Comparison of ENCODE assay signal across 21 cellular contexts in the genomic region with DNA sequence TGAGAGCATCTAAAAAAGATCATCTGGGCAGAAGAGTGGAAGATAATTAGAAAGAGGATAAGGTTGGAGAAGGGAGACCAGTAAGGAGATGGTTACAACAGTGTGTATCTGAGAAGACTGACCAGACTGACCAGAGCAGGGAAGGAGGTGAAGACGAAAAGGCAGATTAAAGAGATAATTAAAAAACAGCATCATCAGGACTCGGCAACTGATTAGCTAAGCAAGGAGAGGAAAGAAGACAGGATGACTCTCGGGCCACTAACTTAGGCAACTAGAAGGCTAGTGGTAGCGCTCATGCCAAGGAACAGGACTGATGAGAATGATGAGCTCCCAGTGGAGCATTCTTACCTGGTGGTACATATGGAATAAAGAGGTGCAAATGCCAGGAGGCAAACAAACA. TPM values are rescaled to one million over a fixed set of nuclear protein-coding genes. Genes with fewer than 3 reads are reported as not detected.
DNase-seq lines count a peak whose midpoint lies in the region; ATAC-seq, FAIRE-seq and TF ChIP-seq lines count a peak whose summit lies in the region.
"Had no signal": no experiment of that assay in that cellular context is flagged by ENCODE, and none has a peak within 500 bp of the region (broad histone marks: within the 10 kb centered on the region; RNA-seq: fewer than 3 reads in every experiment).

No MANE protein-coding gene starts in this region.

- no peak overlapping the region for H3K4me3 Mint-ChIP-seq in endodermal cell
- H3K4me3 Mint-ChIP-seq: CD14-positive monocyte; CD8-positive, alpha-beta T cell; H9 had no signal

- H3K36me3 Mint-ChIP-seq in endodermal cell (ENCODE audit: low read depth) = peaks cover 44% of the 10 kb centered on the region

- H3K4me2 ChIP-seq in HepG2 (ENCODE audit: low read depth, low read length) = peak overlapping the region; percentile 49
- H3K4me2 ChIP-seq in PC-3 (ENCODE audit: low read length) = peak overlapping the region; percentile 13; the same call in 1 of the 2 replicates
- H3K4me2 ChIP-seq: A549, BLaER1 had no signal

- ATAC-seq in HepG2 = no peak
- no peak for ATAC-seq in right lobe of liver
- ATAC-seq in PC-3 = no peak
- ATAC-seq in pancreas = no peak
- ATAC-seq: A549; CD8-positive, alpha-beta T cell; K562 had no signal

- no peak for TF ChIP-seq RAD21 in HepG2 (CRISPR knock-in tag; IDR thresholded peaks at IDR 0.05)

- no peaks in the 10 kb centered on the region for H3K9me3 ChIP-seq in HepG2 (ENCODE audit: low read length)
- H3K9me3 ChIP-seq in right lobe of liver = no peaks in the 10 kb centered on the region
- no peaks in the 10 kb centered on the region for H3K9me3 ChIP-seq in PC-3 (ENCODE audit: low read length)
- H3K9me3 ChIP-seq in endodermal cell (ENCODE audit: control insufficient read depth, low read length) = no peaks in the 10 kb centered on the region
- no peaks in the 10 kb centered on the region for H3K9me3 ChIP-seq in transverse colon
- H3K9me3 ChIP-seq in small intestine (ENCODE audit: control insufficient read depth, low read depth) = no peaks in the 10 kb centered on the region
- no peaks in the 10 kb centered on the region for H3K9me3 ChIP-seq in pancreas
- H3K9me3 ChIP-seq: A549, BLaER1 had no signal

- H2AFZ ChIP-seq in HepG2 (ENCODE audit: low read length) (no peak overlapping the region), PC-3 (ENCODE audit: low read length) (no peak overlapping the region)

- DNase-seq in HepG2 (ENCODE audit: low spot score) (no peak), right lobe of liver (no peak), PC-3 (no peak), endodermal cell (no peak), transverse colon (no peak), KG1 (lab: John Stamatoyannopoulos, UW) (no peak), small intestine (no peak), pancreas (no peak)
- DNase-seq: Calu3; CD8-positive, alpha-beta T cell; DMS 273 treated with DMSO at 0.1 percent for 48 hours; GF-D8; H9; IMR-90 had no signal

- TF ChIP-seq POLR2A in HepG2 (IDR thresholded peaks at IDR 0.05; ENCODE audit: insufficient read depth in 1 of 2, low read depth in 2 of 2, low read length in 2 of 2) (no peak), right lobe of liver (IDR thresholded peaks at IDR 0.05) (no peak), transverse colon (IDR thresholded peaks at IDR 0.05) (no peak)

- no peak for TF ChIP-seq CTCF in HepG2 (CRISPR knock-in tag; IDR thresholded peaks at IDR 0.05)
- TF ChIP-seq CTCF in right lobe of liver (IDR thresholded peaks at IDR 0.05) = no peak
- no peak for TF ChIP-seq CTCF in PC-3 (conservative IDR thresholded peaks at IDR 0.05; ENCODE audit: low read depth, low read length)
- no peak for TF ChIP-seq CTCF in endodermal cell (conservative IDR thresholded peaks at IDR 0.05)
- TF ChIP-seq CTCF in transverse colon (IDR thresholded peaks at IDR 0.05) = no peak
- TF ChIP-seq CTCF in pancreas (IDR thresholded peaks at IDR 0.05) = no peak

- H3K9me2 ChIP-seq in PC-3 (replicated peaks; ENCODE audit: low read length) = no peaks in the 10 kb centered on the region

- H3K79me2 ChIP-seq in HepG2 (ENCODE audit: insufficient read depth, low read length) = peaks cover 41% of the 10 kb centered on the region
- peaks cover 29% of the 10 kb centered on the region for H3K79me2 ChIP-seq in PC-3 (ENCODE audit: low read length)

- H3K4me1 ChIP-seq in HepG2 (ENCODE audit: insufficient read depth, low read length) = peaks cover 50% of the 10 kb centered on the region
- peaks cover 0 to 13% (median 6%) of the 10 kb centered on the region in 4 donors for H3K4me1 ChIP-seq in right lobe of liver
- H3K4me1 ChIP-seq in PC-3 (ENCODE audit: insufficient read depth, low read length) = peaks cover 19% of the 10 kb centered on the region
- no peaks in the 10 kb centered on the region for H3K4me1 ChIP-seq in endodermal cell (ENCODE audit: control insufficient read depth, insufficient read depth, low read length)
- peaks cover 8 to 54% (median 32%) of the 10 kb centered on the region in 4 donors for H3K4me1 ChIP-seq in transverse colon
- peaks cover 0 to 4% of the 10 kb centered on the region in 2 donors for H3K4me1 ChIP-seq in small intestine (ENCODE audit: control insufficient read depth in 2 of 2, insufficient read depth in 1 of 2, low read depth in 1 of 2, low read length in 1 of 2)
- peaks cover 0 to 10% (median 6%) of the 10 kb centered on the region in 3 donors for H3K4me1 ChIP-seq in pancreas

- in situ Hi-C loops in HepG2 (cut with HindIII; ENCODE audit: extremely low pct_ligation_motif_present, low pct_unique_long_range_greater_than_20kb) (no loop called here), transverse colon (cut with MboI; ENCODE audit: low pct_ligation_motif_present in 1 of 4, low pct_unique_long_range_greater_than_20kb in 1 of 4, low sequenced_read_pairs in 3 of 4) (no loop called here)

- H3K9ac ChIP-seq in HepG2 (ENCODE audit: insufficient read depth, low read depth, low read length) (no peak overlapping the region), PC-3 (ENCODE audit: low read length) (no peak overlapping the region), endodermal cell (ENCODE audit: extremely low read depth, low read length, poor library complexity, severe bottlenecking) (no peak overlapping the region)
- H3K9ac ChIP-seq: BLaER1 had no signal

- H3K27me3 Mint-ChIP-seq in endodermal cell (ENCODE audit: insufficient read depth) = no peaks in the 10 kb centered on the region

- 92% methylated on average over 4 of the region's 4 CpGs for WGBS in HepG2 (ENCODE audit: low lambda C conversion rate)
- WGBS in right lobe of liver (ENCODE audit: insufficient coverage, low coverage, low lambda C conversion rate, missing lambda C conversion rate) = 95% methylated on average over 4 of the region's 4 CpGs
- WGBS in endodermal cell (ENCODE audit: insufficient coverage in 1 of 2, insufficient read length in 1 of 2), 2 experiments = 94% methylated on average over 3 to 4 of the region's 4 CpGs
- WGBS in transverse colon (ENCODE audit: low coverage in 1 of 2), 2 donors = 73 to 86% methylated on average over 2 to 4 of the region's 4 CpGs
- WGBS in small intestine, 3 donors = 80 to 92% (median 82%) methylated on average over 4 of the region's 4 CpGs
- WGBS in pancreas, 2 donors = 91 to 94% methylated on average over 4 of the region's 4 CpGs

- BruUV-seq in HepG2 (replicated peaks; lab: Mats Ljungman, UMichigan) (no TSS peak), PC-3 (replicated peaks; lab: Mats Ljungman, UMichigan) (no TSS peak)

- CTCF ChIA-PET in HepG2 (lab: Yijun Ruan, JAX; ENCODE audit: low intra/inter-chr PET ratio, low total read pairs) (no interaction called here), PC-3 (lab: Charles Lee) (interaction anchor here (0.6 kb wide), 1 partner anchor 912 kb away, joined by 3 read pairs; no protein-coding TSS in a partner anchor)

- H3K4me1 Mint-ChIP-seq in endodermal cell = peaks cover 6% of the 10 kb centered on the region

- H4K20me1 ChIP-seq in HepG2 (ENCODE audit: insufficient read depth, low read length) (no peaks in the 10 kb centered on the region; the same call in 1 of the 2 replicates), PC-3 (ENCODE audit: low read length) (no peaks in the 10 kb centered on the region)

- TF ChIP-seq EP300 in HepG2 (IDR thresholded peaks at IDR 0.05; ENCODE audit: low read depth in 2 of 2, low read length in 2 of 2) = no peak
- TF ChIP-seq EP300 in HepG2 (CRISPR knock-in tag; IDR thresholded peaks at IDR 0.05; ENCODE audit: borderline replicate concordance) = no peak
- TF ChIP-seq EP300 in transverse colon (IDR thresholded peaks at IDR 0.05; ENCODE audit: low read depth) = no peak

- intact Hi-C loops in HepG2 (cut with micrococcal nuclease; ENCODE audit: unreplicated experiment) (no loop called here), right lobe of liver (cut with DNase I) (no loop called here), PC-3 (cut with micrococcal nuclease) (no loop called here), transverse colon (cut with DNase I; ENCODE audit: low total_unique reads) (no loop called here), pancreas (cut with DNase I) (no loop called here)

- H3K27me3 ChIP-seq in HepG2 (ENCODE audit: control insufficient read depth in 1 of 2, insufficient read depth in 2 of 2, low read length in 2 of 2) (no peaks in the 10 kb centered on the region), right lobe of liver (no peaks in the 10 kb centered on the region), PC-3 (ENCODE audit: low read length) (no peaks in the 10 kb centered on the region), endodermal cell (ENCODE audit: control insufficient read depth, insufficient read depth, low read length, poor library complexity, severe bottlenecking) (no peaks in the 10 kb centered on the region), transverse colon (no peaks in the 10 kb centered on the region), small intestine (ENCODE audit: control insufficient read depth in 2 of 2, insufficient read depth in 2 of 2, low read length in 2 of 2) (no peaks in the 10 kb centered on the region), pancreas (no peaks in the 10 kb centered on the region)
- H3K27me3 ChIP-seq: BLaER1 had no signal

- no peaks in the 10 kb centered on the region for H3F3A ChIP-seq in PC-3 (ENCODE audit: low read length, unreplicated experiment)

- POLR2A ChIA-PET in HepG2 (lab: Yijun Ruan, JAX) = interaction anchor here (1.4 kb wide), 1 partner anchor 27 kb away, joined by 4 read pairs; no protein-coding TSS in a partner anchor
- POLR2A ChIA-PET in PC-3 (lab: Charles Lee; ENCODE audit: unreplicated experiment) = no interaction called here

- no peaks in the 10 kb centered on the region for H3K9me3 Mint-ChIP-seq in endodermal cell
- H3K9me3 Mint-ChIP-seq: CD8-positive, alpha-beta T cell; H9 had no signal

- H3K4me3 ChIP-seq in HepG2 (replicated peaks in 1 of 3; ENCODE audit: insufficient read depth in 1 of 3, low read depth in 2 of 3, low read length in 3 of 3) (no peak overlapping the region; a peak in 1 of 6 replicates), right lobe of liver (no peak overlapping the region), PC-3 (ENCODE audit: low read length) (no peak overlapping the region), endodermal cell (ENCODE audit: low read length) (peak overlapping the region; percentile 37), transverse colon (no peak overlapping the region), small intestine (ENCODE audit: low read depth in 1 of 2, low read length in 2 of 2) (no peak overlapping the region), pancreas (no peak overlapping the region)
- H3K4me3 ChIP-seq: A549, BLaER1, K562 had no signal

- no peak overlapping the region for H3K27ac ChIP-seq in HepG2 (ENCODE audit: extremely low read length, insufficient read depth, low read length)
- H3K27ac ChIP-seq in right lobe of liver = no peak overlapping the region
- H3K27ac ChIP-seq in PC-3 (ENCODE audit: low read length) = no peak overlapping the region
- H3K27ac ChIP-seq in endodermal cell (ENCODE audit: low read depth, low read length) = no peak overlapping the region
- H3K27ac ChIP-seq in transverse colon = peak overlapping the region; percentile 17 to 59 (median 45)
- H3K27ac ChIP-seq in small intestine (ENCODE audit: low read depth in 1 of 2, low read length in 1 of 2) = peak overlapping the region in 1 of 2 donors; percentile 39
- H3K27ac ChIP-seq in pancreas = no peak overlapping the region
- H3K27ac ChIP-seq: 22Rv1, A549, BLaER1, HL-60 had no signal

- H3K36me3 ChIP-seq in HepG2 (replicated peaks in 1 of 2; ENCODE audit: control insufficient read depth in 1 of 2, insufficient read depth in 2 of 2, low read length in 2 of 2) = peaks cover 8 to 49% of the 10 kb centered on the region in 2 experiments; a peak in 4 of 5 replicates
- peaks cover 0 to 49% (median 0%) of the 10 kb centered on the region in 4 donors for H3K36me3 ChIP-seq in right lobe of liver
- H3K36me3 ChIP-seq in PC-3 (ENCODE audit: low read depth, low read length) = peaks cover 17% of the 10 kb centered on the region
- peaks cover 61% of the 10 kb centered on the region for H3K36me3 ChIP-seq in endodermal cell (ENCODE audit: control insufficient read depth, insufficient read depth, low read length)
- peaks cover 0 to 24% (median 11%) of the 10 kb centered on the region in 4 donors for H3K36me3 ChIP-seq in transverse colon
- peaks cover 0 to 8% of the 10 kb centered on the region in 2 donors for H3K36me3 ChIP-seq in small intestine (ENCODE audit: control insufficient read depth in 2 of 2, insufficient read depth in 2 of 2, low read length in 2 of 2)
- peaks cover 0 to 25% (median 6%) of the 10 kb centered on the region in 3 donors for H3K36me3 ChIP-seq in pancreas

- no peak overlapping the region for H3K27ac Mint-ChIP-seq in endodermal cell
- H3K27ac Mint-ChIP-seq: CD14-positive monocyte; CD8-positive, alpha-beta T cell; H9 had no signal

- FAIRE-seq in HepG2 (lab: Jason Lieb, UNC) (no peak), small intestine (lab: Jason Lieb, UNC) (no peak), pancreas (lab: Jason Lieb, UNC) (no peak)
- FAIRE-seq: A549, H1, K562 had no signal

RNA-seq across cellular contexts. Expression of a gene that starts 3.9 kb away (rescaled TPM):
- 73.0 and 105 TPM in 2 replicates for total RNA-seq in HepG2 (2016; rRNA removed; fragmentation: Illumina TruSeq; extraction: Trizol)
- total RNA-seq in HepG2 (2016; cell fraction: cytosol; rRNA removed; fragmentation: Illumina TruSeq; extraction: Trizol; ENCODE audit: low read depth) = 20.7 and 28.7 TPM in 2 replicates
- 75.9 and 117 TPM in 2 replicates for total RNA-seq in HepG2 (2016; cell fraction: insoluble cytoplasmic fraction; rRNA removed; fragmentation: Illumina TruSeq; extraction: Trizol)
- 40.3 and 46.0 TPM in 2 replicates for total RNA-seq in HepG2 (2016; cell fraction: membrane; rRNA removed; fragmentation: Illumina TruSeq; extraction: Trizol)
- 53.9 and 58.5 TPM in 2 replicates for total RNA-seq in HepG2 (2016; cell fraction: nucleus; rRNA removed; fragmentation: Illumina TruSeq; extraction: Trizol)
- polyA plus RNA-seq in HepG2 (2011; rRNA removed) = 29.5 and 34.7 TPM in 2 replicates
- polyA plus RNA-seq in HepG2 (2011; cell fraction: cytosol; rRNA removed) = 33.1 and 35.4 TPM in 2 replicates
- 17.2 and 19.6 TPM in 2 replicates for polyA plus RNA-seq in HepG2 (2011; cell fraction: nucleus; rRNA removed)
- 66.2 and 93.3 TPM in 2 replicates for polyA plus RNA-seq in HepG2 (2012)
- polyA plus RNA-seq in HepG2 (2016; cell fraction: cytosol; fragmentation: Illumina TruSeq; extraction: Trizol; ENCODE audit: low read depth) = 25.6 and 27.5 TPM in 2 replicates
- 124 and 129 TPM in 2 replicates for polyA plus RNA-seq in HepG2 (2016; cell fraction: insoluble cytoplasmic fraction; fragmentation: Illumina TruSeq; extraction: Trizol; ENCODE audit: low read depth)
- 42.1 and 46.7 TPM in 2 replicates for polyA plus RNA-seq in HepG2 (2016; cell fraction: membrane; fragmentation: Illumina TruSeq; extraction: Trizol; ENCODE audit: low read depth)
- 66.9 and 70.6 TPM in 2 replicates for polyA plus RNA-seq in HepG2 (2016; cell fraction: nucleus; fragmentation: Illumina TruSeq; extraction: Trizol; ENCODE audit: insufficient read depth, low read depth)
- 14.6 and 22.5 TPM in 2 replicates for polyA minus RNA-seq in HepG2 (2011; rRNA and poly(A)+ RNA removed; ENCODE audit: low replicate concordance)
- 9.6 and 17.9 TPM in 2 replicates for polyA minus RNA-seq in HepG2 (2011; cell fraction: cytosol; rRNA and poly(A)+ RNA removed)
- polyA minus RNA-seq in HepG2 (2011; cell fraction: nucleus; rRNA and poly(A)+ RNA removed) = 50.9 and 51.7 TPM in 2 replicates
- total RNA-seq in right lobe of liver = 10 to 100 TPM; 16.6 to 37.7 (median 24.7) TPM
- 40.1 and 44.9 TPM in 2 replicates for total RNA-seq in PC-3 (2014; rRNA removed)
- 100 to 1,000 TPM; 104 to 127 TPM for total RNA-seq in endodermal cell
- 60.1 TPM for polyA plus RNA-seq in endodermal cell (2013, experiment 1 of 2)
- polyA plus RNA-seq in endodermal cell (2013, experiment 2 of 2) = 61.4 TPM
- 10 to 100 TPM; 13.1 to 56.7 (median 29.7) TPM for total RNA-seq in transverse colon
- 10 to 100 TPM; 51.8 to 76.7 (median 54.3) TPM for polyA plus RNA-seq in small intestine
- 10 to 100 TPM; 13.5 to 33.9 (median 23.4) TPM for total RNA-seq in pancreas
- 10 to 100 TPM; 43.2 to 45.1 TPM for polyA plus RNA-seq in pancreas

RNA-seq across cellular contexts. Expression of a gene that starts 28.5 kb away (rescaled TPM):
- 138 and 153 TPM in 2 replicates for total RNA-seq in HepG2 (2016; rRNA removed; fragmentation: Illumina TruSeq; extraction: Trizol)
- total RNA-seq in HepG2 (2016; cell fraction: cytosol; rRNA removed; fragmentation: Illumina TruSeq; extraction: Trizol; ENCODE audit: low read depth) = 69.4 and 87.9 TPM in 2 replicates
- 150 and 155 TPM in 2 replicates for total RNA-seq in HepG2 (2016; cell fraction: insoluble cytoplasmic fraction; rRNA removed; fragmentation: Illumina TruSeq; extraction: Trizol)
- 161 and 181 TPM in 2 replicates for total RNA-seq in HepG2 (2016; cell fraction: membrane; rRNA removed; fragmentation: Illumina TruSeq; extraction: Trizol)
- 122 and 141 TPM in 2 replicates for total RNA-seq in HepG2 (2016; cell fraction: nucleus; rRNA removed; fragmentation: Illumina TruSeq; extraction: Trizol)
- 298 and 376 TPM in 2 replicates for polyA plus RNA-seq in HepG2 (2011; rRNA removed)
- polyA plus RNA-seq in HepG2 (2011; cell fraction: cytosol; rRNA removed) = 138 and 172 TPM in 2 replicates
- polyA plus RNA-seq in HepG2 (2011; cell fraction: nucleus; rRNA removed) = 48.3 and 58.7 TPM in 2 replicates
- 275 and 344 TPM in 2 replicates for polyA plus RNA-seq in HepG2 (2012)
- polyA plus RNA-seq in HepG2 (2016; cell fraction: cytosol; fragmentation: Illumina TruSeq; extraction: Trizol; ENCODE audit: low read depth) = 107 and 127 TPM in 2 replicates
- polyA plus RNA-seq in HepG2 (2016; cell fraction: insoluble cytoplasmic fraction; fragmentation: Illumina TruSeq; extraction: Trizol; ENCODE audit: low read depth) = 138 and 146 TPM in 2 replicates
- polyA plus RNA-seq in HepG2 (2016; cell fraction: membrane; fragmentation: Illumina TruSeq; extraction: Trizol; ENCODE audit: low read depth) = 182 and 204 TPM in 2 replicates
- 192 and 196 TPM in 2 replicates for polyA plus RNA-seq in HepG2 (2016; cell fraction: nucleus; fragmentation: Illumina TruSeq; extraction: Trizol; ENCODE audit: insufficient read depth, low read depth)
- 29.6 and 82.1 TPM in 2 replicates for polyA minus RNA-seq in HepG2 (2011; rRNA and poly(A)+ RNA removed; ENCODE audit: low replicate concordance)
- 136 and 144 TPM in 2 replicates for polyA minus RNA-seq in HepG2 (2011; cell fraction: cytosol; rRNA and poly(A)+ RNA removed)
- polyA minus RNA-seq in HepG2 (2011; cell fraction: nucleus; rRNA and poly(A)+ RNA removed) = 77.8 and 97.8 TPM in 2 replicates
- total RNA-seq in right lobe of liver = 10 to 100 TPM; 33.0 to 59.2 (median 42.7) TPM
- total RNA-seq in PC-3 (2014; rRNA removed) = 45.2 and 48.0 TPM in 2 replicates
- total RNA-seq in endodermal cell = 100 to 1,000 TPM; 237 to 252 TPM
- 237 TPM for polyA plus RNA-seq in endodermal cell (2013, experiment 1 of 2)
- 220 TPM for polyA plus RNA-seq in endodermal cell (2013, experiment 2 of 2)
- 10 to 100 TPM; 16.9 to 72.9 (median 54.5) TPM for total RNA-seq in transverse colon
- 10 to 100 TPM; 44.1 to 91.6 (median 61.6) TPM for polyA plus RNA-seq in small intestine
- total RNA-seq in pancreas = 100 to 1,000 TPM in 2 of 6 donors, 10 to 100 TPM in 4; 53.8 to 106 (median 91.9) TPM
- 10 to 100 TPM; 37.7 to 52.9 TPM for polyA plus RNA-seq in pancreas

Comparison
In these comparisons a context has a peak if more than half of its experiments do, and no peak if none do; other contexts are left out.
1. H3K27ac ChIP-seq: peak in transverse colon (4 of 4); none in HepG2 (single experiment), right lobe of liver (0 of 3), PC-3 (single experiment), endodermal cell (single experiment) and pancreas (0 of 4).